29 cellular contexts compared by ENCODE assay signal in the genomic region with DNA sequence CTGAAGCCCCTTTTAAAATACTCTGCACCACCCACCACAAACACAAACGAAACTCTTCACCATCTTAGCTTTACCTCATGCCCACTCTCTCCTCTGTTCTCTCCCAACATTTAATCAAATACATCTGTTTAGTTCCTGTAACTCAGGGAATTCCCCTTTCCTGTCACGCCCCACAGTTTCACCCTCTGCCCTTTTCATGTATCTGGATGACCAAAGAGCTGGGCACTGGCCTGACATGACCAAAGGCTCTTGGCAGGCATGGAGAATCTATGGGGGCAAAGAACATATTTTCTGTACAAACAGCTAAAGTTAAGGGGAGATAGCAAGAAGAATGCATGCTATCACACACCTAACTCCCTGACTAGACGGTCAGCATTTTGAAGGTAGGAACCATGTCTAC.
"Had no signal": no experiment of that assay in that cellular context is flagged by ENCODE, and none has a peak within 500 bp of the region (broad histone marks: within the 10 kb centered on the region; RNA-seq: fewer than 3 reads in every experiment).

No MANE protein-coding gene starts in this region.

- H3K27ac ChIP-seq: adrenal gland, breast epithelium, VCaP had no signal

- H3K9me3 ChIP-seq: adrenal gland, breast epithelium had no signal

- H3K36me3 ChIP-seq: adrenal gland, breast epithelium had no signal

- ATAC-seq: K562, PC-3, T-cell had no signal

- FAIRE-seq: K562, TTC549 had no signal

- H3K4me1 ChIP-seq: adrenal gland, breast epithelium had no signal

- H3K36me3 Mint-ChIP-seq: activated CD4-positive, alpha-beta memory T cell treated with anti-CD3 and anti-CD28 coated beads for 36 hours; activated naive CD8-positive, alpha-beta T cell treated with anti-CD3 and anti-CD28 coated beads for 36 hours; T-cell had no signal

- H3K27me3 ChIP-seq: adrenal gland, breast epithelium had no signal

- H3K4me1 Mint-ChIP-seq: activated CD4-positive, alpha-beta T cell treated with anti-CD3 and anti-CD28 coated beads, Interleukin-2, amount 10 ng/mL, durations not matched to agents 7 days and 5 days; activated naive CD8-positive, alpha-beta T cell treated with anti-CD3 and anti-CD28 coated beads for 36 hours; T-cell had no signal

- DNase-seq: activated CD4-positive, alpha-beta memory T cell treated with anti-CD3 and anti-CD28 coated beads for 36 hours; activated CD4-positive, alpha-beta T cell treated with anti-CD3 and anti-CD28 coated beads, Interleukin-2, amount 10 ng/mL, durations not matched to agents 7 days and 5 days; activated CD4-positive, CD25-positive, alpha-beta regulatory T cell; activated CD8-positive, alpha-beta memory T cell treated with anti-CD3 and anti-CD28 coated beads for 24 hours; activated gamma-delta T cell; activated naive CD4-positive, alpha-beta T cell treated with anti-CD3 and anti-CD28 coated beads for 36 hours; activated naive CD8-positive, alpha-beta T cell treated with anti-CD3 and anti-CD28 coated beads for 36 hours; activated T-cell treated with anti-CD3 and anti-CD28 coated beads for 4 hours; activated T-cell treated with anti-CD3 and anti-CD28 coated beads, Interleukin-2, amount 50 U/mL, for 48 hours; adrenal gland; anterior cingulate cortex; caudate nucleus; Kasumi-1; NCI-H1105 treated with DMSO at 0.1 percent for 48 hours; NCI-H1436 treated with DMSO at 0.1 percent for 48 hours; NCI-H187; NCI-H2081; NCI-H510A treated with DMSO at 0.1 percent for 48 hours; NCI-H69; PC-3; SHP77 treated with DMSO at 0.1 percent for 48 hours; T-cell; T-helper 2 cell; T1000 had no signal

- H3K4me3 ChIP-seq: adrenal gland, breast epithelium, K562 had no signal

- H3K4me3 Mint-ChIP-seq: activated CD4-positive, alpha-beta memory T cell treated with anti-CD3 and anti-CD28 coated beads for 36 hours; activated CD4-positive, alpha-beta T cell treated with anti-CD3 and anti-CD28 coated beads, Interleukin-2, amount 10 ng/mL, durations not matched to agents 7 days and 5 days; activated naive CD4-positive, alpha-beta T cell treated with anti-CD3 and anti-CD28 coated beads for 36 hours; activated naive CD8-positive, alpha-beta T cell treated with anti-CD3 and anti-CD28 coated beads for 36 hours; activated T-helper 17 cell treated with anti-CD3 and anti-CD28 coated beads, Interleukin-2, amount 50 U/mL, for 72 hours; T-cell had no signal

- H3K9me3 Mint-ChIP-seq: activated naive CD4-positive, alpha-beta T cell treated with anti-CD3 and anti-CD28 coated beads for 36 hours; activated T-helper 17 cell treated with anti-CD3 and anti-CD28 coated beads, Interleukin-2, amount 50 U/mL, for 72 hours had no signal

- H3K27ac Mint-ChIP-seq: activated CD4-positive, alpha-beta memory T cell treated with anti-CD3 and anti-CD28 coated beads for 36 hours; activated CD4-positive, alpha-beta T cell treated with anti-CD3 and anti-CD28 coated beads, Interleukin-2, amount 10 ng/mL, durations not matched to agents 7 days and 5 days; activated naive CD4-positive, alpha-beta T cell treated with anti-CD3 and anti-CD28 coated beads for 36 hours; activated naive CD8-positive, alpha-beta T cell treated with anti-CD3 and anti-CD28 coated beads for 36 hours; activated T-helper 17 cell treated with anti-CD3 and anti-CD28 coated beads, Interleukin-2, amount 50 U/mL, for 72 hours; T-cell had no signal
